In genomic region chr3:127329647-127330285, GRCh38 we compare ENCODE assay signal across 1 cellular context.
TF ChIP-seq lines count a peak whose summit lies in the region.

No MANE protein-coding gene starts in this region.

TF ChIP-seq in H1, 55 proteins besides CTCF, POLR2A, EP300 and RAD21:
- TF ChIP-seq FOSL1 (IDR thresholded peaks at IDR 0.05; ENCODE audit: insufficient read depth, low read depth, low read length): no peak
